ENCODE assay signal across 11 cellular contexts in the genomic region with DNA sequence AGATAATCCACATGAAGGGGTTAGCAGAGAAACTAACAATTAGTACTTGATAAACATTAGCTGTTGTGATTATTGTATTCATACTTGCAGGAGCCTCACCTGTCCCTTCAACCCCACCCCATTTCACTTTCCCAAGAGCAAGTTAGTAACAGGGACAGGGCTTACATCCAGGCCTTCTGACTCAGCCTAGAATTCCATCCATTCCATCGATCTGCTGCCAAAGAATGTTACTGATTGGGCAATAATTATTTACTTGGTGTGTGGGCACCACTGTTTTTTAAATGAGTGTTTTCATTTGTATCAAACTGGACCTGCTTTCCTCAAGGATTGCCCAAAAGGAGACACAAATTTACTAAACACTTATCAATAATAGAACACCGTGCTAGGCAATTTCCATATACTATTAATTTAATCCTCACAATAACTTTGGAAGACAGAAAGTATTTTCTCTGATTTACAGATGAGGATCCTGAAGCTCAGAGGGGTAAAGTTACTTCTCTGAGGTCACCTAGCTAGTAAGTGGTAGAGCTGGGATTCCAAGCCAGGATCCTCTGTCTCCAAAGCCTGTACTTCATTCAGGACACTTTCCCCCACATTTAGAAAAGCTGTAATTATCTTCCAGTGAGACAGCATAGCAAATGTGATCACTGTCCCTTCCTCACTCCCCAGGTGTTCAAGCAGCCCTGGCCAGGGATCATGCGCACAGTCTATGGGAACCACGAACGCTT. TPM values are rescaled to one million over a fixed set of nuclear protein-coding genes. Genes with fewer than 3 reads are reported as not detected.
DNase-seq lines count a peak whose midpoint lies in the region; ATAC-seq and TF ChIP-seq lines count a peak whose summit lies in the region.
"Had no signal": no experiment of that assay in that cellular context is flagged by ENCODE, and none has a peak within 500 bp of the region (broad histone marks: within the 10 kb centered on the region; RNA-seq: fewer than 3 reads in every experiment).

No MANE protein-coding gene starts in this region.

- no peak for TF ChIP-seq POLR2A in body of pancreas (IDR thresholded peaks at IDR 0.05)

- DNase-seq in HFFc6: peak; percentile 75
- peak; percentile 21 to 71 (median 58) for DNase-seq in body of pancreas
- peak; percentile 22 for DNase-seq in iPS-NIHi11 (ENCODE audit: low spot score)
- peak; percentile 11 for DNase-seq in thoracic aorta (ENCODE audit: low spot score)
- DNase-seq in NCI-H1436 treated with DMSO at 0.1 percent for 48 hours (lab: John Stamatoyannopoulos, UW): no peak
- DNase-seq in NAMALWA (ENCODE audit: low spot score): no peak
- DNase-seq: GF-D8, NCI-H2227 treated with DMSO at 0.1 percent for 48 hours had no signal

- H3K27ac Mint-ChIP-seq in HFFc6: no peak overlapping the region
- H3K27ac Mint-ChIP-seq: activated naive CD4-positive, alpha-beta T cell treated with anti-CD3 and anti-CD28 coated beads, Interleukin-2, amount 50 U/mL, for 24 hours had no signal

- H3K4me3 ChIP-seq in body of pancreas (no peak overlapping the region), thoracic aorta (no peak overlapping the region)

- no peaks in the 10 kb centered on the region for H3K9me3 Mint-ChIP-seq in HFFc6
- H3K9me3 Mint-ChIP-seq: activated naive CD4-positive, alpha-beta T cell treated with anti-CD3 and anti-CD28 coated beads, Interleukin-2, amount 50 U/mL, for 24 hours had no signal

- H3K27ac ChIP-seq in body of pancreas (peak overlapping the region; percentile 55 to 75 (median 69)), thoracic aorta (peak overlapping the region; percentile 51 to 61)

- H3K36me3 ChIP-seq in body of pancreas (replicated peaks in 1 of 2; ENCODE audit: insufficient read depth in 1 of 2, low read depth in 2 of 2) (peaks cover 0 to 2% of the 10 kb centered on the region in 2 donors), thoracic aorta (peaks cover 24% of the 10 kb centered on the region)

- WGBS in body of pancreas, 2 donors: 75 to 79% methylated on average over 5 of the region's 5 CpGs

- no peak for TF ChIP-seq CTCF in HFFc6 (IDR thresholded peaks at IDR 0.05)
- TF ChIP-seq CTCF in body of pancreas (IDR thresholded peaks at IDR 0.05): no peak
- no peak for TF ChIP-seq CTCF in thoracic aorta (IDR thresholded peaks at IDR 0.05)

- H3K4me1 Mint-ChIP-seq in HFFc6 (ENCODE audit: low read depth): peaks cover 21% of the 10 kb centered on the region

- peaks cover 1% of the 10 kb centered on the region for H3K27me3 Mint-ChIP-seq in HFFc6 (ENCODE audit: insufficient read depth)
- H3K27me3 Mint-ChIP-seq: activated naive CD4-positive, alpha-beta T cell treated with anti-CD3 and anti-CD28 coated beads, Interleukin-2, amount 50 U/mL, for 24 hours had no signal

- no peaks in the 10 kb centered on the region for H3K9me3 ChIP-seq in body of pancreas
- H3K9me3 ChIP-seq in thoracic aorta: no peaks in the 10 kb centered on the region

- ATAC-seq in body of pancreas: peak; percentile 89
- ATAC-seq in thoracic aorta (ENCODE audit: insufficient number of reproducible peaks, low FRiP score, low read depth): peak; percentile 87
- no peak for ATAC-seq in HG03196 (IDR thresholded peaks at IDR 0.05; ENCODE audit: unreplicated experiment)
- ATAC-seq in HG02884 (IDR thresholded peaks at IDR 0.05; ENCODE audit: unreplicated experiment): no peak

- H3K4me1 ChIP-seq in body of pancreas: peaks cover 17% of the 10 kb centered on the region
- peaks cover 9 to 33% of the 10 kb centered on the region in 2 donors for H3K4me1 ChIP-seq in thoracic aorta (ENCODE audit: control insufficient read depth in 1 of 2, low read depth in 2 of 2)

- no peak overlapping the region for H3K4me3 Mint-ChIP-seq in HFFc6
- H3K4me3 Mint-ChIP-seq: activated naive CD4-positive, alpha-beta T cell treated with anti-CD3 and anti-CD28 coated beads, Interleukin-2, amount 50 U/mL, for 24 hours had no signal

- intact Hi-C loops in body of pancreas (cut with DNase I): no loop called here

- H3K27me3 ChIP-seq in body of pancreas (no peaks in the 10 kb centered on the region), thoracic aorta (replicated peaks; ENCODE audit: insufficient read depth) (no peaks in the 10 kb centered on the region)

- H3K36me3 Mint-ChIP-seq in HFFc6 (ENCODE audit: low read depth): peaks cover 34% of the 10 kb centered on the region

RNA-seq across cellular contexts. Expression of a gene that starts 32.8 kb away (rescaled TPM):
- 10 to 100 TPM; 72.1 to 86.8 (median 76.6) TPM for total RNA-seq in HFFc6 (2021; fragmentation: NEBNext Ultra II Directional; extraction: Animal tissue kit (Norgen Biotek cat#: 25700))
- total RNA-seq in body of pancreas (10 to 100 TPM; 24.6 to 33.0 TPM), thoracic aorta (10 to 100 TPM; 36.5 to 40.5 TPM)

RNA-seq across cellular contexts. Expression of a gene that starts 32.9 kb away (rescaled TPM):
- total RNA-seq in HFFc6 (2021; fragmentation: NEBNext Ultra II Directional; extraction: Animal tissue kit (Norgen Biotek cat#: 25700)): under 1 TPM in 2 of 6 experiments, not detected in 4; 0.07 to 0.19 TPM
- 1 to 10 TPM in 1 of 2 donors, under 1 TPM in 1; 0.52 to 1.3 TPM for total RNA-seq in body of pancreas
- total RNA-seq in thoracic aorta: under 1 TPM; 0.14 to 0.27 TPM

RNA-seq across cellular contexts. Expression of a gene that starts 46.4 kb away (rescaled TPM):
- total RNA-seq in HFFc6 (2021; fragmentation: NEBNext Ultra II Directional; extraction: Animal tissue kit (Norgen Biotek cat#: 25700)): 10 to 100 TPM; 13.2 to 18.0 (median 15.5) TPM
- 10 to 100 TPM; 33.9 to 78.1 TPM for total RNA-seq in body of pancreas
- 10 to 100 TPM; 65.9 to 95.4 TPM for total RNA-seq in thoracic aorta

RNA-seq across cellular contexts. Expression of a gene that starts 50.2 kb away (rescaled TPM):
- 10 to 100 TPM; 13.3 to 17.3 (median 16.1) TPM for total RNA-seq in HFFc6 (2021; fragmentation: NEBNext Ultra II Directional; extraction: Animal tissue kit (Norgen Biotek cat#: 25700))
- total RNA-seq in body of pancreas: 10 to 100 TPM; 19.2 to 22.7 TPM
- total RNA-seq in thoracic aorta: 10 to 100 TPM; 22.2 to 41.4 TPM

Comparison
In these comparisons a context has a peak if more than half of its experiments do, and no peak if none do; other contexts are left out.
1. DNase-seq: peak in HFFc6 (single experiment), body of pancreas (4 of 4), iPS-NIHi11 (single experiment) and thoracic aorta (single experiment); none in NCI-H1436 treated with DMSO at 0.1 percent for 48 hours (single experiment) and NAMALWA (single experiment).
2. ATAC-seq: peak in body of pancreas (single experiment) and thoracic aorta (single experiment); none in HG03196 (single experiment) and HG02884 (single experiment).